1 cellular context compared by ENCODE assay signal in the genomic region with DNA sequence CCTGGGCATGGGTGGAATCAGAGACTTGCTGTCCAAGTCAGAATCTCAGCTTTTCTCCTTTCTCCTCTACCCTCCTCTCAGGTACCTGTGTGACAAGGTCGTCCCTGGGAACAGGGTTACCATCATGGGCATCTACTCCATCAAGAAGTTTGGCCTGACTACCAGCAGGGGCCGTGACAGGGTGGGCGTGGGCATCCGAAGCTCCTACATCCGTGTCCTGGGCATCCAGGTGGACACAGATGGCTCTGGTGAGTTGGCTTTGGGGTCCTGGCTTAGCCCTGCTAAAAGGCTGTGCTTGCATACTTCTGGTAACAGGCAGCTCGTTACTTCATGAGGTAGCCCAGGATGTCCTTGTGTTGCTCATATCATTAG.
TF ChIP-seq lines count a peak whose summit lies in the region.

No MANE protein-coding gene starts in this region.

TF ChIP-seq in GM12878, 131 proteins besides CTCF, POLR2A, EP300 and RAD21 (continued from another document):
- no peak for TF ChIP-seq RAD51 (IDR thresholded peaks at IDR 0.05)
- TF ChIP-seq ZNF592 (IDR thresholded peaks at IDR 0.05) = no peak
- no peak for TF ChIP-seq E2F4 (IDR thresholded peaks at IDR 0.05; ENCODE audit: low read depth, low read length)
- no peak for TF ChIP-seq SP1 (IDR thresholded peaks at IDR 0.05; ENCODE audit: low read depth, low read length)
